8 cellular contexts compared by ENCODE assay signal in genomic region chr16:87953308-87954208, GRCh38. TPM values are rescaled to one million over a fixed set of nuclear protein-coding genes. Genes with fewer than 3 reads are reported as not detected.
DNase-seq lines count a peak whose midpoint lies in the region; ATAC-seq lines count a peak whose summit lies in the region.

No MANE protein-coding gene starts in this region.

- no peaks in the 10 kb centered on the region for H3K27me3 Mint-ChIP-seq in T-helper 2 cell treated with Interferon-gamma antibody and Interleukin-4, amounts not matched to agents 5 μg/mL and 100 μg/mL, for 36 hours (ENCODE audit: low read depth)
- H3K27me3 Mint-ChIP-seq in activated CD4-positive, alpha-beta memory T cell treated with anti-CD3 and anti-CD28 coated beads for 36 hours: no peaks in the 10 kb centered on the region
- peaks cover 4 to 16% (median 8%) of the 10 kb centered on the region in 3 donors for H3K27me3 Mint-ChIP-seq in immature natural killer cell (ENCODE audit: low read depth in 3 of 3)
- no peaks in the 10 kb centered on the region for H3K27me3 Mint-ChIP-seq in stimulated activated naive CD8-positive, alpha-beta T cell treated with anti-CD3 and anti-CD28 coated beads, Interleukin-15, amount 100 ng/mL, for 72 hours

- no peak for DNase-seq in T-helper 2 cell treated with Interferon-gamma antibody and Interleukin-4, amounts not matched to agents 5 μg/mL and 100 μg/mL, for 36 hours (ENCODE audit: low spot score)
- DNase-seq in T-helper 2 cell (no peak), immature natural killer cell (no peak), NCI-H1048 (lab: John Stamatoyannopoulos, UW) (no peak), activated gamma-delta T cell treated with Interleukin-2 at 50 U/mL for 16 hours (no peak), NCI-H146 (lab: John Stamatoyannopoulos, UW) (no peak)
- DNase-seq in activated CD4-positive, alpha-beta memory T cell treated with anti-CD3 and anti-CD28 coated beads for 36 hours: no peak
- no peak for DNase-seq in stimulated activated naive CD8-positive, alpha-beta T cell treated with anti-CD3 and anti-CD28 coated beads, Interleukin-15, amount 100 ng/mL, for 72 hours

- intact Hi-C loops in activated CD4-positive, alpha-beta memory T cell treated with anti-CD3 and anti-CD28 coated beads for 36 hours (cut with micrococcal nuclease): loop anchor here (1.0 to 10.0 kb wide), 4 partner anchors 51 to 504 kb away; partner anchors contain the start of gene ZCCHC14

- peak overlapping the region; percentile 41 for H3K4me3 Mint-ChIP-seq in T-helper 2 cell treated with Interferon-gamma antibody and Interleukin-4, amounts not matched to agents 5 μg/mL and 100 μg/mL, for 36 hours
- peak overlapping the region; percentile 17 for H3K4me3 Mint-ChIP-seq in activated CD4-positive, alpha-beta memory T cell treated with anti-CD3 and anti-CD28 coated beads for 36 hours
- H3K4me3 Mint-ChIP-seq in immature natural killer cell: peak overlapping the region; percentile 61 to 87 (median 71)
- peak overlapping the region; percentile 17 to 70 for H3K4me3 Mint-ChIP-seq in stimulated activated naive CD8-positive, alpha-beta T cell treated with anti-CD3 and anti-CD28 coated beads, Interleukin-15, amount 100 ng/mL, for 72 hours

- no peaks in the 10 kb centered on the region for H3K9me3 Mint-ChIP-seq in T-helper 2 cell treated with Interferon-gamma antibody and Interleukin-4, amounts not matched to agents 5 μg/mL and 100 μg/mL, for 36 hours
- no peaks in the 10 kb centered on the region for H3K9me3 Mint-ChIP-seq in activated CD4-positive, alpha-beta memory T cell treated with anti-CD3 and anti-CD28 coated beads for 36 hours
- no peaks in the 10 kb centered on the region for H3K9me3 Mint-ChIP-seq in immature natural killer cell
- no peaks in the 10 kb centered on the region for H3K9me3 Mint-ChIP-seq in stimulated activated naive CD8-positive, alpha-beta T cell treated with anti-CD3 and anti-CD28 coated beads, Interleukin-15, amount 100 ng/mL, for 72 hours

- POLR2A ChIA-PET in activated CD4-positive, alpha-beta memory T cell treated with anti-CD3 and anti-CD28 coated beads for 36 hours (lab: Charles Lee): interaction anchor here (1.1 kb wide), 2 partner anchors 84 to 88 kb away, joined by 3 read pairs; partner anchors contain the start of gene SLC7A5

- peaks cover 56% of the 10 kb centered on the region for H3K4me1 Mint-ChIP-seq in T-helper 2 cell treated with Interferon-gamma antibody and Interleukin-4, amounts not matched to agents 5 μg/mL and 100 μg/mL, for 36 hours (ENCODE audit: low read depth)
- peaks cover 64% of the 10 kb centered on the region for H3K4me1 Mint-ChIP-seq in activated CD4-positive, alpha-beta memory T cell treated with anti-CD3 and anti-CD28 coated beads for 36 hours (ENCODE audit: low read depth)
- H3K4me1 Mint-ChIP-seq in immature natural killer cell: peaks cover 71 to 75% of the 10 kb centered on the region in 2 donors
- H3K4me1 Mint-ChIP-seq in stimulated activated naive CD8-positive, alpha-beta T cell treated with anti-CD3 and anti-CD28 coated beads, Interleukin-15, amount 100 ng/mL, for 72 hours: peaks cover 77% of the 10 kb centered on the region

- ATAC-seq in stimulated activated naive CD8-positive, alpha-beta T cell treated with anti-CD3 and anti-CD28 coated beads, Interleukin-15, amount 100 ng/mL, for 72 hours: no peak

- peak overlapping the region; percentile 97 for H3K27ac Mint-ChIP-seq in T-helper 2 cell treated with Interferon-gamma antibody and Interleukin-4, amounts not matched to agents 5 μg/mL and 100 μg/mL, for 36 hours
- peak overlapping the region; percentile 99 for H3K27ac Mint-ChIP-seq in activated CD4-positive, alpha-beta memory T cell treated with anti-CD3 and anti-CD28 coated beads for 36 hours
- H3K27ac Mint-ChIP-seq in immature natural killer cell: peak overlapping the region; percentile 86 to 98 (median 94)
- peak overlapping the region; percentile 75 to 84 for H3K27ac Mint-ChIP-seq in stimulated activated naive CD8-positive, alpha-beta T cell treated with anti-CD3 and anti-CD28 coated beads, Interleukin-15, amount 100 ng/mL, for 72 hours

- H3K36me3 Mint-ChIP-seq in T-helper 2 cell treated with Interferon-gamma antibody and Interleukin-4, amounts not matched to agents 5 μg/mL and 100 μg/mL, for 36 hours (ENCODE audit: low read depth): peaks cover 33% of the 10 kb centered on the region
- peaks cover 20% of the 10 kb centered on the region for H3K36me3 Mint-ChIP-seq in activated CD4-positive, alpha-beta memory T cell treated with anti-CD3 and anti-CD28 coated beads for 36 hours
- peaks cover 0 to 19% (median 4%) of the 10 kb centered on the region in 3 donors for H3K36me3 Mint-ChIP-seq in immature natural killer cell

- CTCF ChIA-PET in activated CD4-positive, alpha-beta memory T cell treated with anti-CD3 and anti-CD28 coated beads for 36 hours (lab: Charles Lee): interaction anchor here (1.4 kb wide), 1 partner anchor 175 kb away, joined by 4 read pairs; no protein-coding TSS in a partner anchor

RNA-seq across cellular contexts. Expression of gene BANP, which starts 2.3 kb away (rescaled TPM):
- total RNA-seq in activated CD4-positive, alpha-beta memory T cell treated with anti-CD3 and anti-CD28 coated beads for 36 hours: 10 to 100 TPM; 29.6 to 30.6 TPM
- 10 to 100 TPM in 2 of 3 donors, 1 to 10 TPM in 1; 6.3 to 19.4 (median 10.2) TPM for polyA plus RNA-seq in immature natural killer cell

RNA-seq across cellular contexts. Expression of gene CA5A, which starts 17.2 kb away (rescaled TPM):
- total RNA-seq in activated CD4-positive, alpha-beta memory T cell treated with anti-CD3 and anti-CD28 coated beads for 36 hours: not detected
- polyA plus RNA-seq in immature natural killer cell: not detected

Comparison
In these comparisons a context has a peak if more than half of its experiments do, and no peak if none do; other contexts are left out.
1. H3K4me3 Mint-ChIP-seq: peak in every context shown above with its lines; median percentile 71 in immature natural killer cell; 44 in stimulated activated naive CD8-positive, alpha-beta T cell treated with anti-CD3 and anti-CD28 coated beads, Interleukin-15, amount 100 ng/mL, for 72 hours; 41 in T-helper 2 cell treated with Interferon-gamma antibody and Interleukin-4, amounts not matched to agents 5 μg/mL and 100 μg/mL, for 36 hours; 17 in activated CD4-positive, alpha-beta memory T cell treated with anti-CD3 and anti-CD28 coated beads for 36 hours.